In the genomic region with DNA sequence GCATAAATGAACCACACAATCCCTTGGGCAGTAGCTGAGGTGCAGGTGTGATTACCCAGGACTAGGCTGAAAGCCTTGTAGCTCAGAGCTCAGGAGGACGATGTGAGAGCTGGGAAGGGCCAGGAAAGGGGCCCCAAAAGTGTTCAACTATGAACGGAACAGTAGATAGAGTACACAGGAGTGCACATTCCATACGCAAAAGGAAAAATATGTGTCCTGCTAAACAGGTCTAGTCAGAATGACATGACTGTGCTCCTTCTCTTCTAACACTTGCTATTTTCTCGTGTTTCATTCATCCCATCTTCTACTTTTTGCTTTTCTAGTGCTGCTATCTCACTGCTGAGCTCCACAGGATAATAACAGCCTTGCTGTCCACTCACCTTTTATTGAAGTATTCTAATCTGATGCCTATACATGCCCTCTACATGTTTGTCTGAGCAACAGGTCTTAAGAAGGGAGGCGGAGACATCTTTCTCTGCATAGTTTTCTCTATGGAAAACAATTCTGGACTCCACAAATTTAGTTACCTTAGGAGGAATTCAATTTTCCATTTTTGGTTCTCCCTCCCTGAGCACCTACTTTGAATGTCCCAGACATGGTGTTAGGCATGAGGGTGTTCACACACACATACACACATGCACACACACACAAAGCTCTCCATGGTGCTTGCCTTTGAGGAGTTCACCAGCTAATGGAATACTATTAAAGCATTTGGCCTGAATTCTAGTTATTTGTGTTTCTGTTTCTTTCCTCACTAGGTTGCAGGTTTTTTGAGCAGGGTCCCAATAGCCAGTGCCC, we compare ENCODE assay signal across 1 cellular context.
TF ChIP-seq lines count a peak whose summit lies in the region.

No MANE protein-coding gene starts in this region.

TF ChIP-seq in HEK293, 187 proteins besides CTCF, POLR2A, EP300 and RAD21 (continued from another document):
- TF ChIP-seq, protein P1, sequence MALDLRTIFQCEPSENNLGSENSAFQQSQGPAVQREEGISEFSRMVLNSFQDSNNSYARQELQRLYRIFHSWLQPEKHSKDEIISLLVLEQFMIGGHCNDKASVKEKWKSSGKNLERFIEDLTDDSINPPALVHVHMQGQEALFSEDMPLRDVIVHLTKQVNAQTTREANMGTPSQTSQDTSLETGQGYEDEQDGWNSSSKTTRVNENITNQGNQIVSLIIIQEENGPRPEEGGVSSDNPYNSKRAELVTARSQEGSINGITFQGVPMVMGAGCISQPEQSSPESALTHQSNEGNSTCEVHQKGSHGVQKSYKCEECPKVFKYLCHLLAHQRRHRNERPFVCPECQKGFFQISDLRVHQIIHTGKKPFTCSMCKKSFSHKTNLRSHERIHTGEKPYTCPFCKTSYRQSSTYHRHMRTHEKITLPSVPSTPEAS (tag by site-specific recombination; IDR thresholded peaks at IDR 0.05): peak; percentile 86
- TF ChIP-seq, protein P2, sequence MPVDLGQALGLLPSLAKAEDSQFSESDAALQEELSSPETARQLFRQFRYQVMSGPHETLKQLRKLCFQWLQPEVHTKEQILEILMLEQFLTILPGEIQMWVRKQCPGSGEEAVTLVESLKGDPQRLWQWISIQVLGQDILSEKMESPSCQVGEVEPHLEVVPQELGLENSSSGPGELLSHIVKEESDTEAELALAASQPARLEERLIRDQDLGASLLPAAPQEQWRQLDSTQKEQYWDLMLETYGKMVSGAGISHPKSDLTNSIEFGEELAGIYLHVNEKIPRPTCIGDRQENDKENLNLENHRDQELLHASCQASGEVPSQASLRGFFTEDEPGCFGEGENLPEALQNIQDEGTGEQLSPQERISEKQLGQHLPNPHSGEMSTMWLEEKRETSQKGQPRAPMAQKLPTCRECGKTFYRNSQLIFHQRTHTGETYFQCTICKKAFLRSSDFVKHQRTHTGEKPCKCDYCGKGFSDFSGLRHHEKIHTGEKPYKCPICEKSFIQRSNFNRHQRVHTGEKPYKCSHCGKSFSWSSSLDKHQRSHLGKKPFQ (tag by site-specific recombination; IDR thresholded peaks at IDR 0.05): peak; percentile 78; the same call in 1 of the 2 replicates
- TF ChIP-seq, protein P3, sequence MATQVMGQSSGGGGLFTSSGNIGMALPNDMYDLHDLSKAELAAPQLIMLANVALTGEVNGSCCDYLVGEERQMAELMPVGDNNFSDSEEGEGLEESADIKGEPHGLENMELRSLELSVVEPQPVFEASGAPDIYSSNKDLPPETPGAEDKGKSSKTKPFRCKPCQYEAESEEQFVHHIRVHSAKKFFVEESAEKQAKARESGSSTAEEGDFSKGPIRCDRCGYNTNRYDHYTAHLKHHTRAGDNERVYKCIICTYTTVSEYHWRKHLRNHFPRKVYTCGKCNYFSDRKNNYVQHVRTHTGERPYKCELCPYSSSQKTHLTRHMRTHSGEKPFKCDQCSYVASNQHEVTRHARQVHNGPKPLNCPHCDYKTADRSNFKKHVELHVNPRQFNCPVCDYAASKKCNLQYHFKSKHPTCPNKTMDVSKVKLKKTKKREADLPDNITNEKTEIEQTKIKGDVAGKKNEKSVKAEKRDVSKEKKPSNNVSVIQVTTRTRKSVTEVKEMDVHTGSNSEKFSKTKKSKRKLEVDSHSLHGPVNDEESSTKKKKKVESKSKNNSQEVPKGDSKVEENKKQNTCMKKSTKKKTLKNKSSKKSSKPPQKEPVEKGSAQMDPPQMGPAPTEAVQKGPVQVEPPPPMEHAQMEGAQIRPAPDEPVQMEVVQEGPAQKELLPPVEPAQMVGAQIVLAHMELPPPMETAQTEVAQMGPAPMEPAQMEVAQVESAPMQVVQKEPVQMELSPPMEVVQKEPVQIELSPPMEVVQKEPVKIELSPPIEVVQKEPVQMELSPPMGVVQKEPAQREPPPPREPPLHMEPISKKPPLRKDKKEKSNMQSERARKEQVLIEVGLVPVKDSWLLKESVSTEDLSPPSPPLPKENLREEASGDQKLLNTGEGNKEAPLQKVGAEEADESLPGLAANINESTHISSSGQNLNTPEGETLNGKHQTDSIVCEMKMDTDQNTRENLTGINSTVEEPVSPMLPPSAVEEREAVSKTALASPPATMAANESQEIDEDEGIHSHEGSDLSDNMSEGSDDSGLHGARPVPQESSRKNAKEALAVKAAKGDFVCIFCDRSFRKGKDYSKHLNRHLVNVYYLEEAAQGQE (tag by site-specific recombination; IDR thresholded peaks at IDR 0.05): peak; percentile 90
- TF ChIP-seq SCRT2 (tag by site-specific recombination; IDR thresholded peaks at IDR 0.05): peak; percentile 97
